Comparison of ENCODE assay signal across 18 cellular contexts in genomic region chr17:40159456-40159855, GRCh38. TPM values are rescaled to one million over a fixed set of nuclear protein-coding genes. Genes with fewer than 3 reads are reported as not detected.
DNase-seq lines count a peak whose midpoint lies in the region; ATAC-seq and TF ChIP-seq lines count a peak whose summit lies in the region.
"Had no signal": no experiment of that assay in that cellular context is flagged by ENCODE, and none has a peak within 500 bp of the region (broad histone marks: within the 10 kb centered on the region; RNA-seq: fewer than 3 reads in every experiment).

No MANE protein-coding gene starts in this region.

- no peaks in the 10 kb centered on the region for H3K9me3 ChIP-seq in T-helper 17 cell (ENCODE audit: control insufficient read depth, low read length, poor library complexity, severe bottlenecking)
- H3K9me3 ChIP-seq in naive thymus-derived CD4-positive, alpha-beta T cell (ENCODE audit: control insufficient read depth in 2 of 3, low read length in 3 of 3): no peaks in the 10 kb centered on the region
- H3K9me3 ChIP-seq: BLaER1 treated with 17β-estradiol and CSF1 and Interleukin-3, amounts not matched to agents 10 nM and 100 nM had no signal

- no peak overlapping the region for H3K4me3 ChIP-seq in naive thymus-derived CD4-positive, alpha-beta T cell (ENCODE audit: low read length)
- H3K4me3 ChIP-seq: BLaER1 treated with 17β-estradiol and CSF1 and Interleukin-3, amounts not matched to agents 10 nM and 100 nM; K562 had no signal

- no peak for TF ChIP-seq CTCF in GM13977 (IDR thresholded peaks at IDR 0.05; ENCODE audit: extremely low read depth, insufficient read depth, missing control alignments)

- H3K4me1 Mint-ChIP-seq in T-helper 17 cell: peaks cover 14% of the 10 kb centered on the region
- H3K4me1 Mint-ChIP-seq in naive thymus-derived CD4-positive, alpha-beta T cell: peaks cover 10 to 31% (median 24%) of the 10 kb centered on the region in 7 donors
- H3K4me1 Mint-ChIP-seq: H9 had no signal

- H3K9me3 Mint-ChIP-seq in naive thymus-derived CD4-positive, alpha-beta T cell: no peaks in the 10 kb centered on the region
- H3K9me3 Mint-ChIP-seq: CD8-positive, alpha-beta memory T cell; H9 had no signal

- peaks cover 5% of the 10 kb centered on the region for H3K36me3 Mint-ChIP-seq in T-helper 17 cell (ENCODE audit: low read depth)
- peaks cover 0 to 35% (median 17%) of the 10 kb centered on the region in 5 donors for H3K36me3 Mint-ChIP-seq in naive thymus-derived CD4-positive, alpha-beta T cell

- CTCF ChIA-PET in naive thymus-derived CD4-positive, alpha-beta T cell (lab: Charles Lee): interaction anchor here (0.5 kb wide), 1 partner anchor 44 kb away, joined by 3 read pairs; no protein-coding TSS in a partner anchor

- intact Hi-C loops in cardiac septum (cut with DNase I): loop anchor here (5.0 kb wide), 1 partner anchor 42 kb away; no protein-coding TSS in a partner anchor
- intact Hi-C loops in left cardiac atrium (cut with DNase I): no loop called here
- intact Hi-C loops in naive thymus-derived CD4-positive, alpha-beta T cell (cut with micrococcal nuclease): no loop called here

- H3K36me3 ChIP-seq in naive thymus-derived CD4-positive, alpha-beta T cell (ENCODE audit: control insufficient read depth in 2 of 3, insufficient read depth in 3 of 3, low read length in 3 of 3): peaks cover 8 to 42% (median 16%) of the 10 kb centered on the region in 3 experiments

- peak overlapping the region; percentile 14 for H3K27ac ChIP-seq in naive thymus-derived CD4-positive, alpha-beta T cell (ENCODE audit: low read depth, low read length)

- ATAC-seq in left cardiac atrium: no peak
- no peak for ATAC-seq in T-helper 17 cell
- ATAC-seq in naive thymus-derived CD4-positive, alpha-beta T cell: no peak
- no peak for ATAC-seq in GM18511 (IDR thresholded peaks at IDR 0.05; ENCODE audit: unreplicated experiment)
- ATAC-seq: K562 had no signal

- DNase-seq in cardiac septum (ENCODE audit: low spot score) (peak; percentile 19), left cardiac atrium (no peak), T-helper 17 cell (no peak), GM13977 (ENCODE audit: low spot score) (no peak), amniotic stem cell (lab: John Stamatoyannopoulos, UW) (no peak)
- DNase-seq in naive thymus-derived CD4-positive, alpha-beta T cell: no peak
- DNase-seq: CD8-positive, alpha-beta memory T cell; COR-L47; DMS 273 treated with DMSO at 0.1 percent for 48 hours; DMS53; DND-41; EL; H9; IMR-90 had no signal

- POLR2A ChIA-PET in naive thymus-derived CD4-positive, alpha-beta T cell (lab: Charles Lee): interaction anchor here (0.9 kb wide), 1 partner anchor 106 kb away, joined by 4 read pairs; the partner anchor contains the start of gene MED24

- H3K27ac Mint-ChIP-seq in T-helper 17 cell: peak overlapping the region; percentile 24
- H3K27ac Mint-ChIP-seq in naive thymus-derived CD4-positive, alpha-beta T cell: peak overlapping the region in 3 of 9 donors; percentile 6 to 84 (median 25)
- H3K27ac Mint-ChIP-seq: B cell had no signal

- in situ Hi-C loops in GM13977 (cut with MboI; ENCODE audit: low pct_unique_long_range_greater_than_20kb, low sequenced_read_pairs, unreplicated experiment): no loop called here

- no peak overlapping the region for H3K4me3 Mint-ChIP-seq in T-helper 17 cell
- H3K4me3 Mint-ChIP-seq in naive thymus-derived CD4-positive, alpha-beta T cell: no peak overlapping the region
- H3K4me3 Mint-ChIP-seq: B cell; CD8-positive, alpha-beta memory T cell; H9 had no signal

- H3K27me3 Mint-ChIP-seq in T-helper 17 cell: no peaks in the 10 kb centered on the region
- H3K27me3 Mint-ChIP-seq in naive thymus-derived CD4-positive, alpha-beta T cell: no peaks in the 10 kb centered on the region
- H3K27me3 Mint-ChIP-seq: B cell; CD8-positive, alpha-beta memory T cell had no signal

- H3K27me3 ChIP-seq in naive thymus-derived CD4-positive, alpha-beta T cell (ENCODE audit: control insufficient read depth in 2 of 2, insufficient read depth in 2 of 2, low read length in 2 of 2): no peaks in the 10 kb centered on the region
- H3K27me3 ChIP-seq: BLaER1 treated with 17β-estradiol and CSF1 and Interleukin-3, amounts not matched to agents 10 nM and 100 nM had no signal

- H3K4me1 ChIP-seq in naive thymus-derived CD4-positive, alpha-beta T cell (ENCODE audit: control insufficient read depth in 2 of 2, insufficient read depth in 2 of 2, low read length in 2 of 2): peaks cover 0 to 5% of the 10 kb centered on the region in 2 donors

RNA-seq across cellular contexts. Expression of gene RAPGEFL1, which starts 17.8 kb away (rescaled TPM):
- 7.2 TPM for total RNA-seq in cardiac septum
- total RNA-seq in left cardiac atrium: 1 to 10 TPM; 2.8 to 4.6 TPM
- total RNA-seq in T-helper 17 cell: 10 to 100 TPM in 1 of 2 donors, 1 to 10 TPM in 1; 6.9 to 10.5 TPM
- total RNA-seq in naive thymus-derived CD4-positive, alpha-beta T cell: 10 to 100 TPM in 1 of 5 experiments, 1 to 10 TPM in 4; 5.0 to 10.7 (median 6.3) TPM
- polyA plus RNA-seq in naive thymus-derived CD4-positive, alpha-beta T cell: under 1 TPM; 0.24 to 0.47 TPM

RNA-seq across cellular contexts. Expression of gene CASC3, which starts 19.1 kb away (rescaled TPM):
- 54.8 TPM for total RNA-seq in cardiac septum
- total RNA-seq in left cardiac atrium: 10 to 100 TPM; 49.6 to 53.1 TPM
- total RNA-seq in T-helper 17 cell: 100 to 1,000 TPM; 168 to 176 TPM
- total RNA-seq in naive thymus-derived CD4-positive, alpha-beta T cell: 100 to 1,000 TPM in 4 of 5 experiments, 10 to 100 TPM in 1; 93.4 to 160 (median 144) TPM
- polyA plus RNA-seq in naive thymus-derived CD4-positive, alpha-beta T cell: 10 to 100 TPM; 43.5 to 51.5 TPM

RNA-seq across cellular contexts. Expression of gene MSL1, which starts 37.7 kb away (rescaled TPM):
- total RNA-seq in cardiac septum (53.7 TPM), left cardiac atrium (10 to 100 TPM; 54.0 to 57.8 TPM), T-helper 17 cell (100 to 1,000 TPM; 101 to 106 TPM)
- total RNA-seq in naive thymus-derived CD4-positive, alpha-beta T cell: 100 to 1,000 TPM in 4 of 5 experiments, 10 to 100 TPM in 1; 97.0 to 145 (median 113) TPM
- polyA plus RNA-seq in naive thymus-derived CD4-positive, alpha-beta T cell: 10 to 100 TPM in 1 of 2 donors, 1 to 10 TPM in 1; 8.0 to 11.3 TPM

RNA-seq across cellular contexts. Expression of gene NR1D1, which starts 59.1 kb away (rescaled TPM):
- 25.8 TPM for total RNA-seq in cardiac septum
- 10 to 100 TPM; 17.1 to 19.5 TPM for total RNA-seq in left cardiac atrium
- total RNA-seq in T-helper 17 cell: 100 to 1,000 TPM; 102 to 145 TPM
- total RNA-seq in naive thymus-derived CD4-positive, alpha-beta T cell: 10 to 100 TPM in 4 of 5 experiments, 1 to 10 TPM in 1; 3.6 to 34.2 (median 17.3) TPM
- polyA plus RNA-seq in naive thymus-derived CD4-positive, alpha-beta T cell: 10 to 100 TPM in 1 of 2 donors, 1 to 10 TPM in 1; 4.7 to 11.2 TPM

RNA-seq across cellular contexts. Expression of gene WIPF2, which starts 59.6 kb away (rescaled TPM):
- total RNA-seq in cardiac septum (13.3 TPM), left cardiac atrium (10 to 100 TPM; 13.9 to 14.4 TPM), T-helper 17 cell (10 to 100 TPM; 26.4 to 33.1 TPM)
- 10 to 100 TPM; 24.8 to 31.8 (median 28.6) TPM for total RNA-seq in naive thymus-derived CD4-positive, alpha-beta T cell
- 1 to 10 TPM; 5.0 to 8.7 TPM for polyA plus RNA-seq in naive thymus-derived CD4-positive, alpha-beta T cell
